ENCODE assay signal across 26 cellular contexts in the genomic region with DNA sequence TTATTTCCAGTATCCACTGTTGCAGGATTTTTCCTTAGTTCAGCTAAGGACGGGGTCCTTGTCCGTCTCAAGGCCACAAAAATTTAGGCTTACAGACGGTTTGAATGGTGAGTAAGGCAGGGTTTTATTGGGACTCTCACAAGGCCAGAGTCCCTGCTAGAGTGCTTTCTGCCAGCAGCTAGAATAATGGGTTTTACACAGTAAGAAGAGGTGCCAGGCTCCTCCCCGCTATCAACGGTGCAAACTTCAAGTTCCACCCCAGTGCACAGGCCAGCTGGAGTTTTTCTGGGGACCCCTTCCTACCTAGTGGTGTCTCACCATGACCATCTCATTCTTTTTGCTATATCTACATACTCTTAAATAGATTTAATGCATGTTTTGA.
"Had no signal": no experiment of that assay in that cellular context is flagged by ENCODE, and none has a peak within 500 bp of the region (broad histone marks: within the 10 kb centered on the region; RNA-seq: fewer than 3 reads in every experiment).

No MANE protein-coding gene starts in this region.

- H3K36me3 ChIP-seq: brain microvascular endothelial cell, cardiac muscle cell, MG63 had no signal

- H3K9me3 ChIP-seq: MG63 had no signal

- H3K4me3 ChIP-seq: cardiac muscle cell, MG63, PC-9 had no signal

- H3K27me3 ChIP-seq: brain microvascular endothelial cell, cardiac muscle cell, MG63 had no signal

- ATAC-seq: activated T-helper 17 cell treated with anti-CD3 and anti-CD28 coated beads, Interleukin-2, amount 50 U/mL, for 72 hours; T-cell had no signal

- DNase-seq: activated B cell treated with CpG ODN at 0.5 μM for 24 hours; activated CD4-positive, alpha-beta memory T cell treated with anti-CD3 and anti-CD28 coated beads for 36 hours; activated CD4-positive, alpha-beta T cell treated with anti-CD3 and anti-CD28 coated beads, Interleukin-2, amount 10 ng/mL, durations not matched to agents 7 days and 5 days; activated gamma-delta T cell; activated naive CD4-positive, alpha-beta T cell treated with anti-CD3 and anti-CD28 coated beads for 36 hours; activated T-cell treated with anti-CD3 and anti-CD28 coated beads for 4 hours; activated T-cell treated with anti-CD3 and anti-CD28 coated beads, Interleukin-2, amount 50 U/mL, for 48 hours; brain microvascular endothelial cell; MG63; MV-4-11; NCI-H1092 treated with DMSO at 0.1 percent for 48 hours; NCI-H1417 treated with DMSO at 0.1 percent for 48 hours; NCI-H1694; NCI-H2029 treated with DMSO at 0.1 percent for 48 hours; NCI-H2171; NCI-H2227 treated with DMSO at 0.1 percent for 48 hours; NCI-H446 treated with DMSO at 0.1 percent for 48 hours; NCI-H524 treated with DMSO at 0.1 percent for 48 hours; NCI-H82; PC-9; SHP77 treated with DMSO at 0.1 percent for 48 hours; T-cell; T-helper 2 cell; T1000 had no signal

- H3K4me2 ChIP-seq: PC-9 had no signal

- H2AFZ ChIP-seq: PC-9 had no signal

- H3K27ac ChIP-seq: brain microvascular endothelial cell, cardiac muscle cell, PC-9 had no signal
